Comparison of ENCODE assay signal across 8 cellular contexts in genomic region chr19:44845612-44846454, GRCh38. TPM values are rescaled to one million over a fixed set of nuclear protein-coding genes. Genes with fewer than 3 reads are reported as not detected.
A peak's percentile ranks its signal among the peaks of the same experiment; 100 is the strongest.
DNase-seq lines count a peak whose midpoint lies in the region; ATAC-seq and TF ChIP-seq lines count a peak whose summit lies in the region.

TSS of gene NECTIN2 (plus strand) at chr19:44846297. CDS start at chr19:44846526, 229 bp downstream.

- H3K4me3 ChIP-seq in coronary artery: peak within 1 kb of the TSS; percentile 92

- POLR2A ChIA-PET in activated CD4-positive, alpha-beta T cell treated with anti-CD3 and anti-CD28 coated beads, Interleukin-2, amount 10 ng/mL, durations not matched to agents 7 days and 5 days (lab: Charles Lee): interaction anchor here (0.7 kb wide), 1 partner anchor 137 kb away, joined by 3 read pairs; no protein-coding TSS in a partner anchor

- H3K27ac ChIP-seq in coronary artery: peak within 1 kb of the TSS; percentile 95 to 96

- H3K27ac Mint-ChIP-seq in activated CD4-positive, alpha-beta T cell treated with anti-CD3 and anti-CD28 coated beads, Interleukin-2, amount 10 ng/mL, durations not matched to agents 7 days and 5 days: peak within 1 kb of the TSS; percentile 65

- H3K4me1 Mint-ChIP-seq in activated CD4-positive, alpha-beta T cell treated with anti-CD3 and anti-CD28 coated beads, Interleukin-2, amount 10 ng/mL, durations not matched to agents 7 days and 5 days: peaks cover 20% of the 10 kb centered on the region

- CTCF ChIA-PET in activated CD4-positive, alpha-beta T cell treated with anti-CD3 and anti-CD28 coated beads, Interleukin-2, amount 10 ng/mL, durations not matched to agents 7 days and 5 days (lab: Charles Lee): interaction anchor here (0.5 to 1.6 kb wide), 11 partner anchors 8 to 1375 kb away, joined by 3 to 9 read pairs (median 3); partner anchors contain the start of gene TOMM40

- peak; percentile 42 for TF ChIP-seq CTCF in coronary artery (IDR thresholded peaks at IDR 0.05)

- ATAC-seq in HG02981 (IDR thresholded peaks at IDR 0.05; ENCODE audit: unreplicated experiment) (peak; percentile 49), HG03095 (IDR thresholded peaks at IDR 0.05; ENCODE audit: unreplicated experiment) (no peak)

- H3K9me3 Mint-ChIP-seq in activated CD4-positive, alpha-beta T cell treated with anti-CD3 and anti-CD28 coated beads, Interleukin-2, amount 10 ng/mL, durations not matched to agents 7 days and 5 days: no peaks in the 10 kb centered on the region

- H3K36me3 Mint-ChIP-seq in activated CD4-positive, alpha-beta T cell treated with anti-CD3 and anti-CD28 coated beads, Interleukin-2, amount 10 ng/mL, durations not matched to agents 7 days and 5 days (ENCODE audit: low read depth): peaks cover 2% of the 10 kb centered on the region

- peak within 1 kb of the TSS; percentile 74 for H3K4me3 Mint-ChIP-seq in activated CD4-positive, alpha-beta T cell treated with anti-CD3 and anti-CD28 coated beads, Interleukin-2, amount 10 ng/mL, durations not matched to agents 7 days and 5 days

- DNase-seq in COLO668 (lab: John Stamatoyannopoulos, UW; ENCODE audit: unreplicated experiment) (peak; percentile 94), NCI-H526 treated with DMSO at 0.1 percent for 48 hours (lab: John Stamatoyannopoulos, UW) (peak; percentile 91), coronary artery (ENCODE audit: low spot score) (peak; percentile 100), left kidney (ENCODE audit: low read depth, low spot score) (peak; percentile 99)
- DNase-seq in activated CD4-positive, alpha-beta T cell treated with anti-CD3 and anti-CD28 coated beads, Interleukin-2, amount 10 ng/mL, durations not matched to agents 7 days and 5 days: peak; percentile 78
- DNase-seq in stimulated activated CD4-positive, alpha-beta T cell treated with anti-CD3 and anti-CD28 coated beads, Interleukin-1b, Interleukin-23, amount 100 ng/mL, for 24 hours (ENCODE audit: low read depth in 4 of 4, low spot score in 1 of 4): peak; percentile 72 to 93 (median 78)

- peaks cover 43% of the 10 kb centered on the region for H3K27me3 Mint-ChIP-seq in activated CD4-positive, alpha-beta T cell treated with anti-CD3 and anti-CD28 coated beads, Interleukin-2, amount 10 ng/mL, durations not matched to agents 7 days and 5 days

RNA-seq across cellular contexts. Expression of gene NECTIN2, which starts in this region (rescaled TPM):
- total RNA-seq in activated CD4-positive, alpha-beta T cell treated with anti-CD3 and anti-CD28 coated beads, Interleukin-2, amount 10 ng/mL, durations not matched to agents 7 days and 5 days: not detected

Comparison
In these comparisons a context has a peak if more than half of its experiments do, and no peak if none do; other contexts are left out.
1. Peak in DNase-seq in activated CD4-positive, alpha-beta T cell treated with anti-CD3 and anti-CD28 coated beads, Interleukin-2, amount 10 ng/mL, durations not matched to agents 7 days and 5 days; RNA of the gene not detected or under 1 TPM.